ENCODE assay signal across 17 cellular contexts in genomic region chr19:56372281-56372680, GRCh38. TPM values are rescaled to one million over a fixed set of nuclear protein-coding genes. Genes with fewer than 3 reads are reported as not detected.
DNase-seq lines count a peak whose midpoint lies in the region; ATAC-seq and TF ChIP-seq lines count a peak whose summit lies in the region.
"Had no signal": no experiment of that assay in that cellular context is flagged by ENCODE, and none has a peak within 500 bp of the region (broad histone marks: within the 10 kb centered on the region; RNA-seq: fewer than 3 reads in every experiment).

No MANE protein-coding gene starts in this region.

- H4K20me1 ChIP-seq in GM23248 (ENCODE audit: insufficient read depth) = no peaks in the 10 kb centered on the region

- peak overlapping the region; percentile 37 for H3K4me2 ChIP-seq in GM23248 (ENCODE audit: unreplicated experiment)
- no peak overlapping the region for H3K4me2 ChIP-seq in mesenchymal stem cell (ENCODE audit: low read length, poor library complexity, severe bottlenecking)

- no peak overlapping the region for H4K91ac ChIP-seq in mesenchymal stem cell (ENCODE audit: low read length)

- no peak overlapping the region for H4K8ac ChIP-seq in mesenchymal stem cell (ENCODE audit: low read length)

- no peak overlapping the region for H2BK15ac ChIP-seq in mesenchymal stem cell (ENCODE audit: low read depth, poor library complexity, severe bottlenecking)

- no peak overlapping the region for H3K4ac ChIP-seq in mesenchymal stem cell (ENCODE audit: low read depth in 1 of 2, low read length in 2 of 2)

- WGBS in GM23248 (ENCODE audit: low coverage in 1 of 2, low lambda C conversion rate in 2 of 2, missing lambda C conversion rate in 2 of 2), 2 experiments = 0 to 5% methylated on average over 1 of the region's 1 CpG
- 44 to 86% methylated on average over 1 of the region's 1 CpG for whole genome bisulfite sequencing in endodermal cell (ENCODE audit: insufficient coverage in 1 of 2, insufficient read length in 1 of 2), 2 experiments
- WGBS in mesenchymal stem cell = 100% methylated on average over 1 of the region's 1 CpG

- ATAC-seq in stimulated activated naive CD8-positive, alpha-beta T cell treated with anti-CD3 and anti-CD28 coated beads, Interleukin-15, Interleukin-2, amounts not matched to agents 100 U/mL and 50 U/mL, for 24 hours = no peak
- ATAC-seq: HCT116 had no signal

- H3K4me3 Mint-ChIP-seq in endodermal cell = no peak overlapping the region
- H3K4me3 Mint-ChIP-seq: CD8-positive, alpha-beta memory T cell had no signal

- no peak overlapping the region for H3K23ac ChIP-seq in mesenchymal stem cell (ENCODE audit: low read length in 2 of 2)

- H2BK12ac ChIP-seq in mesenchymal stem cell (ENCODE audit: low read length in 2 of 2) = no peak overlapping the region

- H3K18ac ChIP-seq in mesenchymal stem cell (ENCODE audit: low read depth in 1 of 2, low read length in 2 of 2) = no peak overlapping the region

- peaks cover 61% of the 10 kb centered on the region for H3K36me3 ChIP-seq in GM23248 (ENCODE audit: low read depth)
- peaks cover 83% of the 10 kb centered on the region for H3K36me3 ChIP-seq in endodermal cell (ENCODE audit: control insufficient read depth, insufficient read depth, low read length)
- peaks cover 29 to 80% of the 10 kb centered on the region in 2 experiments for H3K36me3 ChIP-seq in mesenchymal stem cell (ENCODE audit: control insufficient read depth in 1 of 2, insufficient read depth in 2 of 2, low read depth in 1 of 2, low read length in 2 of 2)

- H3K14ac ChIP-seq in mesenchymal stem cell (ENCODE audit: low read length in 2 of 2) = no peak overlapping the region

- no peaks in the 10 kb centered on the region for H3K9me2 ChIP-seq in GM23248 (ENCODE audit: insufficient read depth)

- peak overlapping the region; percentile 61 for H3K27ac ChIP-seq in GM23248
- no peak overlapping the region for H3K27ac ChIP-seq in endodermal cell (ENCODE audit: low read depth, low read length)
- H3K27ac ChIP-seq in mesenchymal stem cell (ENCODE audit: low read length, poor library complexity, severe bottlenecking) = no peak overlapping the region

- TF ChIP-seq CTCF in endodermal cell (conservative IDR thresholded peaks at IDR 0.05) = no peak

- H3F3A ChIP-seq in GM23248 (ENCODE audit: insufficient read depth) = peaks cover 64% of the 10 kb centered on the region

- no peak overlapping the region for H2BK120ac ChIP-seq in mesenchymal stem cell (ENCODE audit: low read depth, low read length)

- H2AFZ ChIP-seq in GM23248 = no peak overlapping the region
- H2AFZ ChIP-seq in mesenchymal stem cell (ENCODE audit: low read depth, low read length) = no peak overlapping the region

- H3K36me3 Mint-ChIP-seq in endodermal cell (ENCODE audit: low read depth) = peaks cover 68% of the 10 kb centered on the region

- H3K9ac ChIP-seq in GM23248 = no peak overlapping the region
- no peak overlapping the region for H3K9ac ChIP-seq in endodermal cell (ENCODE audit: extremely low read depth, low read length, poor library complexity, severe bottlenecking)
- peak overlapping the region; percentile 36 for H3K9ac ChIP-seq in mesenchymal stem cell (ENCODE audit: low read length)

- CTCF ChIA-PET in HEK293T (lab: Yijun Ruan, JAX) = no interaction called here

- no peaks in the 10 kb centered on the region for H3K27me3 ChIP-seq in GM23248 (replicated peaks; ENCODE audit: insufficient read depth)
- no peaks in the 10 kb centered on the region for H3K27me3 ChIP-seq in endodermal cell (ENCODE audit: control insufficient read depth, insufficient read depth, low read length, poor library complexity, severe bottlenecking)
- H3K27me3 ChIP-seq in mesenchymal stem cell (ENCODE audit: control insufficient read depth in 1 of 2, insufficient read depth in 1 of 2, low read length in 2 of 2) = no peaks in the 10 kb centered on the region
- H3K27me3 ChIP-seq: BE2C had no signal

- DNase-seq in GM23248 (peak; percentile 85), endodermal cell (no peak), fibroblast of gingiva (ENCODE audit: low read depth) (peak; percentile 11), mesenchymal stem cell (no peak), HEK293T (ENCODE audit: extremely low spot score) (no peak), Ammon's horn (ENCODE audit: low spot score) (no peak)
- DNase-seq in activated CD4-positive, alpha-beta T cell treated with anti-CD3 and anti-CD28 coated beads, Interleukin-2, amount 50 U/mL, for 48 hours = no peak
- no peak for DNase-seq in stimulated activated naive CD8-positive, alpha-beta T cell treated with anti-CD3 and anti-CD28 coated beads, Interleukin-15, Interleukin-2, amounts not matched to agents 100 U/mL and 50 U/mL, for 24 hours
- DNase-seq: BE2C; C1 segment of cervical spinal cord; CD4-positive, CD25-positive, alpha-beta regulatory T cell; CD8-positive, alpha-beta memory T cell; COR-L47; GOT3; H7; IMR-90 had no signal

- H3K4me1 ChIP-seq in GM23248 (ENCODE audit: insufficient read depth) (peaks cover 33% of the 10 kb centered on the region), endodermal cell (ENCODE audit: control insufficient read depth, insufficient read depth, low read length) (peaks cover 8% of the 10 kb centered on the region), mesenchymal stem cell (ENCODE audit: control insufficient read depth, insufficient read depth, low read depth, low read length) (no peaks in the 10 kb centered on the region)

- POLR2A ChIA-PET in HEK293T (lab: Yijun Ruan, JAX) = no interaction called here

- H3K4me3 ChIP-seq in GM23248 (no peak overlapping the region), endodermal cell (ENCODE audit: low read length) (peak overlapping the region; percentile 12), mesenchymal stem cell (ENCODE audit: insufficient read depth in 1 of 2, low read depth in 1 of 2, low read length in 2 of 2) (peak overlapping the region in 1 of 2 experiments; percentile 47)

- H2AK5ac ChIP-seq in mesenchymal stem cell (ENCODE audit: low read length, severe bottlenecking) = no peak overlapping the region

- H2BK5ac ChIP-seq in mesenchymal stem cell (ENCODE audit: low read depth, low read length, poor library complexity, severe bottlenecking) = no peak overlapping the region

- H3K79me2 ChIP-seq in GM23248 (ENCODE audit: insufficient read depth) = peaks cover 57% of the 10 kb centered on the region

- peaks cover 78% of the 10 kb centered on the region for H3K9me3 Mint-ChIP-seq in endodermal cell

- peaks cover 21% of the 10 kb centered on the region for H3K79me1 ChIP-seq in mesenchymal stem cell (replicated peaks; ENCODE audit: low read length, poor library complexity, severe bottlenecking)

- H3K9me3 ChIP-seq in GM23248 (ENCODE audit: low read depth) (no peaks in the 10 kb centered on the region), endodermal cell (ENCODE audit: control insufficient read depth, low read length) (peaks cover 92% of the 10 kb centered on the region), mesenchymal stem cell (ENCODE audit: control insufficient read depth, low read length) (peaks cover 72% of the 10 kb centered on the region)

- no peaks in the 10 kb centered on the region for H3K27me3 Mint-ChIP-seq in endodermal cell (ENCODE audit: insufficient read depth)

- H3K27ac Mint-ChIP-seq in endodermal cell = no peak overlapping the region
- H3K27ac Mint-ChIP-seq: CD4-positive, CD25-positive, alpha-beta regulatory T cell; CD8-positive, alpha-beta memory T cell had no signal

- in situ Hi-C loops in GM23248 (cut with MboI) = no loop called here

- peaks cover 2% of the 10 kb centered on the region for H3K4me1 Mint-ChIP-seq in endodermal cell

TF ChIP-seq in HEK293T, 16 proteins besides CTCF, POLR2A, EP300 and RAD21 (continues in another document):
- TF ChIP-seq L3MBTL2 (conservative IDR thresholded peaks at IDR 0.05) (no peak), PKNOX1 (IDR thresholded peaks at IDR 0.05) (no peak), BHLHE40 (IDR thresholded peaks at IDR 0.05; ENCODE audit: borderline replicate concordance) (no peak), FOXA1 (IDR thresholded peaks at IDR 0.05) (no peak), FOXM1 (IDR thresholded peaks at IDR 0.05; ENCODE audit: borderline replicate concordance) (no peak), FOXK2 (IDR thresholded peaks at IDR 0.05) (no peak), NFRKB (IDR thresholded peaks at IDR 0.05) (no peak), HDGF (IDR thresholded peaks at IDR 0.05; ENCODE audit: borderline replicate concordance) (no peak), LEF1 (IDR thresholded peaks at IDR 0.05; ENCODE audit: borderline replicate concordance) (no peak), TARDBP (IDR thresholded peaks at IDR 0.05) (no peak), SP1 (IDR thresholded peaks at IDR 0.05) (no peak), SUZ12 (IDR thresholded peaks at IDR 0.05) (no peak), ARNT (IDR thresholded peaks at IDR 0.05) (no peak), CTBP1 (IDR thresholded peaks at IDR 0.05; ENCODE audit: borderline replicate concordance) (no peak)

RNA-seq across cellular contexts. Expression of gene ZNF582, which starts 21.1 kb away (rescaled TPM):
- total RNA-seq in GM23248 (2014; rRNA removed; shearing (Covaris generic)) = 4.2 TPM in 2 replicates
- polyA plus RNA-seq in GM23248 (2016; fragmentation: Nextera tagmentation; extraction: Ambion mirVana) = 4.8 and 5.0 TPM in 2 replicates
- total RNA-seq in endodermal cell = 1 to 10 TPM; 6.4 to 6.8 TPM
- polyA plus RNA-seq in endodermal cell (2013, experiment 1 of 2) = 5.6 TPM
- 4.1 TPM for polyA plus RNA-seq in endodermal cell (2013, experiment 2 of 2)
- polyA plus RNA-seq in mesenchymal stem cell (2013, experiment 1 of 2) = 2.5 TPM
- polyA plus RNA-seq in mesenchymal stem cell (2013, experiment 2 of 2) = 2.6 TPM

RNA-seq across cellular contexts. Expression of gene ZNF583, which starts 31.9 kb away (rescaled TPM):
- total RNA-seq in GM23248 (2014; rRNA removed; shearing (Covaris generic)) = 6.7 and 8.0 TPM in 2 replicates
- 5.7 and 6.1 TPM in 2 replicates for polyA plus RNA-seq in GM23248 (2016; fragmentation: Nextera tagmentation; extraction: Ambion mirVana)
- total RNA-seq in endodermal cell = 1 to 10 TPM; 4.0 to 5.5 TPM
- polyA plus RNA-seq in endodermal cell (2013, experiment 1 of 2) = 4.7 TPM
- 6.0 TPM for polyA plus RNA-seq in endodermal cell (2013, experiment 2 of 2)
- 3.4 TPM for polyA plus RNA-seq in mesenchymal stem cell (2013, experiment 1 of 2)
- 3.6 TPM for polyA plus RNA-seq in mesenchymal stem cell (2013, experiment 2 of 2)

RNA-seq across cellular contexts. Expression of gene ZSCAN5A, which starts 57.6 kb away (rescaled TPM):
- total RNA-seq in GM23248 (2014; rRNA removed; shearing (Covaris generic)) = 3.5 and 4.2 TPM in 2 replicates
- 4.3 and 4.4 TPM in 2 replicates for polyA plus RNA-seq in GM23248 (2016; fragmentation: Nextera tagmentation; extraction: Ambion mirVana)
- total RNA-seq in endodermal cell = 10 to 100 TPM; 11.9 to 20.8 TPM
- 10.3 TPM for polyA plus RNA-seq in endodermal cell (2013, experiment 1 of 2)
- 10.5 TPM for polyA plus RNA-seq in endodermal cell (2013, experiment 2 of 2)
- polyA plus RNA-seq in mesenchymal stem cell (2013, experiment 1 of 2) = 3.9 TPM
- 4.0 TPM for polyA plus RNA-seq in mesenchymal stem cell (2013, experiment 2 of 2)

Comparison
In these comparisons a context has a peak if more than half of its experiments do, and no peak if none do; other contexts are left out.
1. DNase-seq: peak in GM23248 (single experiment) and fibroblast of gingiva (single experiment); none in endodermal cell (single experiment), mesenchymal stem cell (single experiment), activated CD4-positive, alpha-beta T cell treated with anti-CD3 and anti-CD28 coated beads, Interleukin-2, amount 50 U/mL, for 48 hours (0 of 2), HEK293T (single experiment), stimulated activated naive CD8-positive, alpha-beta T cell treated with anti-CD3 and anti-CD28 coated beads, Interleukin-15, Interleukin-2, amounts not matched to agents 100 U/mL and 50 U/mL, for 24 hours (single experiment) and Ammon's horn (single experiment).